In genomic region chr5:56616454-56617160, GRCh38 we compare ENCODE assay signal across 12 cellular contexts.
DNase-seq lines count a peak whose midpoint lies in the region; ATAC-seq and TF ChIP-seq lines count a peak whose summit lies in the region.
"Had no signal": no experiment of that assay in that cellular context is flagged by ENCODE, and none has a peak within 500 bp of the region (broad histone marks: within the 10 kb centered on the region; RNA-seq: fewer than 3 reads in every experiment).

No MANE protein-coding gene starts in this region.

- TF ChIP-seq POLR2A in heart left ventricle (IDR thresholded peaks at IDR 0.05) (no peak), suprapubic skin (IDR thresholded peaks at IDR 0.05) (no peak), tibial nerve (IDR thresholded peaks at IDR 0.05) (no peak)

- TF ChIP-seq CTCF in heart left ventricle (IDR thresholded peaks at IDR 0.05) (no peak), suprapubic skin (IDR thresholded peaks at IDR 0.05) (no peak), tibial nerve (IDR thresholded peaks at IDR 0.05) (no peak)

- peaks cover 58% of the 10 kb centered on the region for H3K4me1 Mint-ChIP-seq in activated naive CD4-positive, alpha-beta T cell treated with anti-CD3 and anti-CD28 coated beads, Interleukin-2, amount 10 ng/mL, durations not matched to agents 7 days and 5 days

- H3K27ac Mint-ChIP-seq in activated naive CD4-positive, alpha-beta T cell treated with anti-CD3 and anti-CD28 coated beads, Interleukin-2, amount 10 ng/mL, durations not matched to agents 7 days and 5 days: peak overlapping the region; percentile 93
- no peak overlapping the region for H3K27ac Mint-ChIP-seq in activated naive CD4-positive, alpha-beta T cell treated with anti-CD3 and anti-CD28 coated beads, Interleukin-2, amount 50 U/mL, for 72 hours

- H3K4me1 ChIP-seq in heart left ventricle: peaks cover 3 to 28% (median 19%) of the 10 kb centered on the region in 12 donors
- peaks cover 37% of the 10 kb centered on the region for H3K4me1 ChIP-seq in suprapubic skin
- H3K4me1 ChIP-seq in tibial nerve: peaks cover 0 to 27% (median 0%) of the 10 kb centered on the region in 4 donors
- H3K4me1 ChIP-seq: uterus had no signal

- intact Hi-C loops in heart left ventricle (cut with DNase I): loop anchor here in 4 of 10 donors (2.0 to 10.0 kb wide), 6 partner anchors 168 to 342 kb away; partner anchors contain the start of gene MAP3K1 (in 1 of the 4)

- peaks cover 52% of the 10 kb centered on the region for H3K36me3 Mint-ChIP-seq in activated naive CD4-positive, alpha-beta T cell treated with anti-CD3 and anti-CD28 coated beads, Interleukin-2, amount 10 ng/mL, durations not matched to agents 7 days and 5 days
- H3K36me3 Mint-ChIP-seq in activated naive CD4-positive, alpha-beta T cell treated with anti-CD3 and anti-CD28 coated beads, Interleukin-2, amount 50 U/mL, for 72 hours: peaks cover 14 to 29% of the 10 kb centered on the region in 2 donors

- H3K4me3 ChIP-seq in heart left ventricle (peak overlapping the region in 1 of 12 donors; percentile 1), suprapubic skin (peak overlapping the region; percentile 5), tibial nerve (no peak overlapping the region)
- H3K4me3 ChIP-seq: MG63, uterus had no signal

- peak overlapping the region in 11 of 12 donors; percentile 18 to 61 (median 45) for H3K27ac ChIP-seq in heart left ventricle
- H3K27ac ChIP-seq in suprapubic skin: peak overlapping the region; percentile 70
- peak overlapping the region in 2 of 4 donors; percentile 46 to 52 for H3K27ac ChIP-seq in tibial nerve

- H3K27me3 Mint-ChIP-seq in activated naive CD4-positive, alpha-beta T cell treated with anti-CD3 and anti-CD28 coated beads, Interleukin-2, amount 10 ng/mL, durations not matched to agents 7 days and 5 days: no peaks in the 10 kb centered on the region
- H3K27me3 Mint-ChIP-seq: stimulated activated memory B cell treated with anti-CD40 and anti-IgM and Interleukin-4, amounts not matched to agents 10 μg/mL and 1 μg/mL and 100 μg/mL, for 72 hours had no signal

- WGBS in heart left ventricle, 4 donors: 56 to 69% (median 61%) methylated on average over 6 of the region's 6 CpGs
- WGBS in suprapubic skin: 49% methylated on average over 6 of the region's 6 CpGs
- WGBS in tibial nerve, 2 donors: 45 to 50% methylated on average over 6 of the region's 6 CpGs

- H3K9me3 ChIP-seq in heart left ventricle (peaks cover 0 to 28% (median 9%) of the 10 kb centered on the region in 12 donors), suprapubic skin (no peaks in the 10 kb centered on the region), tibial nerve (peaks cover 0 to 24% (median under 1%) of the 10 kb centered on the region in 4 donors)
- H3K9me3 ChIP-seq: uterus had no signal

- TF ChIP-seq EP300 in suprapubic skin (IDR thresholded peaks at IDR 0.05) (no peak), tibial nerve (IDR thresholded peaks at IDR 0.05) (no peak)

- H3K36me3 ChIP-seq in heart left ventricle (no peaks in the 10 kb centered on the region), suprapubic skin (no peaks in the 10 kb centered on the region), tibial nerve (no peaks in the 10 kb centered on the region)
- H3K36me3 ChIP-seq: MG63, uterus had no signal

- no peak overlapping the region for H3K4me3 Mint-ChIP-seq in activated naive CD4-positive, alpha-beta T cell treated with anti-CD3 and anti-CD28 coated beads, Interleukin-2, amount 10 ng/mL, durations not matched to agents 7 days and 5 days
- H3K4me3 Mint-ChIP-seq: stimulated activated memory B cell treated with anti-CD40 and anti-IgM and Interleukin-4, amounts not matched to agents 10 μg/mL and 1 μg/mL and 100 μg/mL, for 72 hours had no signal

- ATAC-seq in activated naive CD4-positive, alpha-beta T cell treated with anti-CD3 and anti-CD28 coated beads, Interleukin-2, amount 50 U/mL, for 72 hours: no peak
- ATAC-seq in heart left ventricle (peak; percentile 24 to 78 (median 48)), HG03159 (IDR thresholded peaks at IDR 0.05; ENCODE audit: unreplicated experiment) (no peak)
- ATAC-seq: stimulated activated memory B cell treated with anti-CD40 and anti-IgM and Interleukin-4, amounts not matched to agents 10 μg/mL and 1 μg/mL and 100 μg/mL, for 72 hours had no signal

- no peak for DNase-seq in activated naive CD4-positive, alpha-beta T cell treated with anti-CD3 and anti-CD28 coated beads, Interleukin-2, amount 10 ng/mL, durations not matched to agents 7 days and 5 days
- DNase-seq in activated naive CD4-positive, alpha-beta T cell treated with anti-CD3 and anti-CD28 coated beads, Interleukin-2, amount 50 U/mL, for 72 hours (ENCODE audit: low spot score in 2 of 2): no peak
- DNase-seq in NCI-H69 (lab: John Stamatoyannopoulos, UW) (peak; percentile 89), heart left ventricle (no peak), suprapubic skin (ENCODE audit: low spot score in 2 of 2) (no peak), inferior parietal cortex (ENCODE audit: extremely low spot score) (no peak), tibial nerve (ENCODE audit: low spot score in 2 of 2) (no peak)
- DNase-seq: NCI-H510A treated with DMSO at 0.1 percent for 48 hours had no signal

- CTCF ChIA-PET in activated naive CD4-positive, alpha-beta T cell treated with anti-CD3 and anti-CD28 coated beads, Interleukin-2, amount 10 ng/mL, durations not matched to agents 7 days and 5 days (lab: Charles Lee): no interaction called here

- H3K9me3 Mint-ChIP-seq in activated naive CD4-positive, alpha-beta T cell treated with anti-CD3 and anti-CD28 coated beads, Interleukin-2, amount 10 ng/mL, durations not matched to agents 7 days and 5 days: peaks cover 43% of the 10 kb centered on the region
- H3K9me3 Mint-ChIP-seq in activated naive CD4-positive, alpha-beta T cell treated with anti-CD3 and anti-CD28 coated beads, Interleukin-2, amount 50 U/mL, for 72 hours: peaks cover 7 to 13% of the 10 kb centered on the region in 2 donors

- no peaks in the 10 kb centered on the region for H3K27me3 ChIP-seq in heart left ventricle
- no peaks in the 10 kb centered on the region for H3K27me3 ChIP-seq in suprapubic skin
- H3K27me3 ChIP-seq in tibial nerve: no peaks in the 10 kb centered on the region
- H3K27me3 ChIP-seq: MG63, uterus had no signal

Comparison
In these comparisons a context has a peak if more than half of its experiments do, and no peak if none do; other contexts are left out.
1. ATAC-seq: peak in heart left ventricle (4 of 4); none in activated naive CD4-positive, alpha-beta T cell treated with anti-CD3 and anti-CD28 coated beads, Interleukin-2, amount 50 U/mL, for 72 hours (0 of 2) and HG03159 (single experiment).